Comparison of ENCODE assay signal across 26 cellular contexts in the genomic region with DNA sequence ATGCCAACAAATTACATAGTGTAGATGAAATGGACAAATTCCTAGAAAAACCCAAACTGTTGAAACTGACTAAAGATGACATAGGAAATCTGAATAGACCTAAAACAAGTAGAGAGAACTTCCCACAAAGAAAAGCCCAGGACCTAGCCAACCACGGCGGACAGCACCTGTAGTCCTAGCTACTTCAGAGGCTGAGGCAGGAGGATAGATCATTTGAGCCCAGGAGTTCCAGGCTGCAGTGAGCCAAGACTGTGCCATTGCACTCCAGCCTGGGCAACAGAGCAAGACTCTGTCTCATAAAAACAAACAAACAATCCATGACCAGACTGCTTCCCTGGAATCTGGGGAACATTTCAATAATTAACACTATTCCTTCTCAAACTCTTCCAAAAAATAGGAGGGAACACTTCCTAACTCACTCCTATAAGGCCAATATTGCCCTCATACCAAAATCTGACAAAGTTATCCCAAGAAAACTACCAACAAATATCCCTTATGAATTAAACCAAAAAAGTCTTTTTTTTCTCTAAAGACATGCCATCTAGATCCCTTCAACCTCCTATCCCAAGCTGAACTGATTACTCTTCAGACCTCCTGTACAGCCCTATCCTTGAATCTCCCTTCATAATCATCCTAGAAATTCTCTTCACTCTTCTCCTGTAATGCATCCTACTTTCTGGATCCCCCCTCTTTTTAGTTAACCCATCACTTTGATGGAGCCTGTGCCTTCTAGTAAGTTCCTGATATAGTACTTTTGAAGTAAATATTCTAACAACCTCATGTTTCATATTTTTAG. TPM values are rescaled to one million over a fixed set of nuclear protein-coding genes. Genes with fewer than 3 reads are reported as not detected.
A peak's percentile ranks its signal among the peaks of the same experiment; 100 is the strongest.
DNase-seq lines count a peak whose midpoint lies in the region; ATAC-seq and TF ChIP-seq lines count a peak whose summit lies in the region.
"Had no signal": no experiment of that assay in that cellular context is flagged by ENCODE, and none has a peak within 500 bp of the region (broad histone marks: within the 10 kb centered on the region; RNA-seq: fewer than 3 reads in every experiment).

No MANE protein-coding gene starts in this region.

- peaks cover 24% of the 10 kb centered on the region for H3K4me1 Mint-ChIP-seq in activated CD8-positive, alpha-beta memory T cell treated with anti-CD3 and anti-CD28 coated beads, Interleukin-2, amount 10 ng/mL, durations not matched to agents 7 days and 5 days
- peaks cover 44 to 71% (median 62%) of the 10 kb centered on the region in 3 donors for H3K4me1 Mint-ChIP-seq in IgD-negative memory B cell
- peaks cover 78% of the 10 kb centered on the region for H3K4me1 Mint-ChIP-seq in central memory CD8-positive, alpha-beta T cell

- 0 out of 2 replicates have a peak, but pooled peaks cover 20% of the 10 kb centered on the region for H4K20me1 ChIP-seq in OCI-LY7 (ENCODE audit: insufficient read depth, low read length)

- BruUV-seq in OCI-LY7 (replicated peaks; lab: Mats Ljungman, UMichigan) = no TSS peak

- H3K27me3 Mint-ChIP-seq in activated CD8-positive, alpha-beta memory T cell treated with anti-CD3 and anti-CD28 coated beads, Interleukin-2, amount 10 ng/mL, durations not matched to agents 7 days and 5 days = no peaks in the 10 kb centered on the region
- H3K27me3 Mint-ChIP-seq in IgD-negative memory B cell = no peaks in the 10 kb centered on the region
- H3K27me3 Mint-ChIP-seq in central memory CD8-positive, alpha-beta T cell = no peaks in the 10 kb centered on the region

- peak overlapping the region; percentile 31 for H3K27ac Mint-ChIP-seq in activated CD8-positive, alpha-beta memory T cell treated with anti-CD3 and anti-CD28 coated beads, Interleukin-2, amount 10 ng/mL, durations not matched to agents 7 days and 5 days
- H3K27ac Mint-ChIP-seq in IgD-negative memory B cell = peak overlapping the region in 2 of 3 donors; percentile 4 to 58
- peak overlapping the region; percentile 24 for H3K27ac Mint-ChIP-seq in central memory CD8-positive, alpha-beta T cell (ENCODE audit: low read depth)
- H3K27ac Mint-ChIP-seq: activated naive CD4-positive, alpha-beta T cell treated with anti-CD3 and anti-CD28 coated beads for 36 hours; CD8-positive, alpha-beta T cell; T-helper 2 cell treated with Interferon-gamma antibody and Interleukin-4, amounts not matched to agents 5 μg/mL and 100 μg/mL, for 36 hours had no signal

- peaks cover 90% of the 10 kb centered on the region for H3K79me2 ChIP-seq in OCI-LY7 (ENCODE audit: insufficient read depth, low read depth, low read length)

- H3K36me3 ChIP-seq in OCI-LY7 (ENCODE audit: insufficient read depth, low read length) = peaks cover 54% of the 10 kb centered on the region

- peaks cover 6% of the 10 kb centered on the region for H3K9me3 Mint-ChIP-seq in activated CD8-positive, alpha-beta memory T cell treated with anti-CD3 and anti-CD28 coated beads, Interleukin-2, amount 10 ng/mL, durations not matched to agents 7 days and 5 days (ENCODE audit: low read depth)
- peaks cover 0 to 5% (median 3%) of the 10 kb centered on the region in 3 donors for H3K9me3 Mint-ChIP-seq in IgD-negative memory B cell
- H3K9me3 Mint-ChIP-seq in central memory CD8-positive, alpha-beta T cell = no peaks in the 10 kb centered on the region

- TF ChIP-seq CTCF in OCI-LY7 (conservative IDR thresholded peaks at IDR 0.05; ENCODE audit: low read length) = no peak

- no peak for DNase-seq in activated CD8-positive, alpha-beta memory T cell treated with anti-CD3 and anti-CD28 coated beads, Interleukin-2, amount 10 ng/mL, durations not matched to agents 7 days and 5 days
- DNase-seq in activated CD8-positive, alpha-beta memory T cell treated with anti-CD3 and anti-CD28 coated beads, Interleukin-2, amount 50 U/mL, for 4 hours = no peak
- DNase-seq in central memory CD8-positive, alpha-beta T cell (ENCODE audit: low spot score in 2 of 2) = no peak
- peak; percentile 76 for DNase-seq in posterior vena cava (ENCODE audit: low spot score)
- no peak for DNase-seq in globus pallidus (ENCODE audit: low spot score)
- no peak for DNase-seq in OCI-LY7 (ENCODE audit: low spot score)
- DNase-seq: activated naive CD4-positive, alpha-beta T cell treated with anti-CD3 and anti-CD28 coated beads for 36 hours; activated T-cell treated with anti-CD3 and anti-CD28 coated beads, Interleukin-2, amount 50 U/mL, for 72 hours; amygdala; CD8-positive, alpha-beta T cell; effector CD4-positive, alpha-beta T cell; HCEC 1CT; hypothalamus; immature natural killer cell; IMR-90; left colon; NCI-H146; NCI-H345; NCI-H69; right cardiac atrium; SHP77 treated with DMSO at 0.1 percent for 48 hours; stimulated activated naive CD4-positive, alpha-beta T cell treated with Interleukin-2 at 50 U/mL for 16 hours had no signal

- CTCF ChIA-PET in activated CD8-positive, alpha-beta memory T cell treated with anti-CD3 and anti-CD28 coated beads, Interleukin-2, amount 10 ng/mL, durations not matched to agents 7 days and 5 days (lab: Charles Lee) = no interaction called here
- CTCF ChIA-PET in OCI-LY7 (lab: Charles Lee; ENCODE audit: unreplicated experiment) = no interaction called here

- H3K9me2 ChIP-seq in OCI-LY7 (ENCODE audit: insufficient read depth, low read length) = no peaks in the 10 kb centered on the region

- H3K4me1 ChIP-seq in OCI-LY7 (ENCODE audit: insufficient read depth, low read length, poor library complexity, severe bottlenecking) = no peaks in the 10 kb centered on the region

- intact Hi-C loops in posterior vena cava (cut with DNase I) = no loop called here
- intact Hi-C loops in OCI-LY7 (cut with micrococcal nuclease; ENCODE audit: unreplicated experiment) = no loop called here

- H3K9me3 ChIP-seq in OCI-LY7 (ENCODE audit: low read length) = peaks cover 23% of the 10 kb centered on the region; the same call in 1 of the 2 replicates

- H3K4me3 ChIP-seq in OCI-LY7 (ENCODE audit: low read depth, low read length, poor library complexity, severe bottlenecking) = no peak overlapping the region
- H3K4me3 ChIP-seq: smooth muscle cell had no signal

- POLR2A ChIA-PET in OCI-LY7 (lab: Charles Lee) = interaction anchor here (0.7 to 0.8 kb wide), 3 partner anchors 31 to 1664 kb away, joined by 3 to 4 read pairs (median 3); no protein-coding TSS in a partner anchor

- no peak overlapping the region for H3K4me2 ChIP-seq in OCI-LY7 (ENCODE audit: low read length)
- H3K4me2 ChIP-seq: smooth muscle cell had no signal

- no peak overlapping the region for H2AFZ ChIP-seq in OCI-LY7 (ENCODE audit: low read length)

- no peak overlapping the region for H3K4me3 Mint-ChIP-seq in activated CD8-positive, alpha-beta memory T cell treated with anti-CD3 and anti-CD28 coated beads, Interleukin-2, amount 10 ng/mL, durations not matched to agents 7 days and 5 days
- H3K4me3 Mint-ChIP-seq in IgD-negative memory B cell = peak overlapping the region in 1 of 4 donors; percentile 67
- H3K4me3 Mint-ChIP-seq in central memory CD8-positive, alpha-beta T cell = no peak overlapping the region
- H3K4me3 Mint-ChIP-seq: activated naive CD4-positive, alpha-beta T cell treated with anti-CD3 and anti-CD28 coated beads for 36 hours; CD8-positive, alpha-beta T cell; T-helper 2 cell treated with Interferon-gamma antibody and Interleukin-4, amounts not matched to agents 5 μg/mL and 100 μg/mL, for 36 hours had no signal

- no peak overlapping the region for H3K27ac ChIP-seq in OCI-LY7 (ENCODE audit: low read depth, low read length, poor library complexity, severe bottlenecking)

- H3K36me3 Mint-ChIP-seq in activated CD8-positive, alpha-beta memory T cell treated with anti-CD3 and anti-CD28 coated beads, Interleukin-2, amount 10 ng/mL, durations not matched to agents 7 days and 5 days = peaks cover 55% of the 10 kb centered on the region
- H3K36me3 Mint-ChIP-seq in IgD-negative memory B cell = peaks cover 6% of the 10 kb centered on the region
- peaks cover 17% of the 10 kb centered on the region for H3K36me3 Mint-ChIP-seq in central memory CD8-positive, alpha-beta T cell (ENCODE audit: insufficient read depth)

- ATAC-seq in activated CD8-positive, alpha-beta memory T cell treated with anti-CD3 and anti-CD28 coated beads, Interleukin-2, amount 10 ng/mL, durations not matched to agents 7 days and 5 days = no peak
- no peak for ATAC-seq in central memory CD8-positive, alpha-beta T cell (replicated peaks; ENCODE audit: extremely low read depth, poor library complexity, severe bottlenecking)
- ATAC-seq in GM19455 (IDR thresholded peaks at IDR 0.05; ENCODE audit: unreplicated experiment) = no peak
- ATAC-seq: activated T-cell treated with anti-CD3 and anti-CD28 coated beads, Interleukin-2, amount 50 U/mL, for 72 hours; CD8-positive, alpha-beta T cell; right cardiac atrium had no signal

RNA-seq across cellular contexts. Expression of a gene that starts 15.5 kb away (rescaled TPM):
- total RNA-seq in activated CD8-positive, alpha-beta memory T cell treated with anti-CD3 and anti-CD28 coated beads, Interleukin-2, amount 10 ng/mL, durations not matched to agents 7 days and 5 days = 10 to 100 TPM; 49.3 to 49.6 TPM
- 67.5 TPM for polyA plus RNA-seq in IgD-negative memory B cell
- total RNA-seq in posterior vena cava (10 to 100 TPM; 67.2 to 75.1 TPM), OCI-LY7 (2022) (65.1 and 71.1 TPM in 2 replicates)
- 56.6 and 58.0 TPM in 2 replicates for total RNA-seq in OCI-LY7 (2014; rRNA removed; shearing (Covaris generic))
